Comparison of ENCODE assay signal across 8 cellular contexts in genomic region chr2:18178736-18179349, GRCh38.
DNase-seq lines count a peak whose midpoint lies in the region; ATAC-seq and TF ChIP-seq lines count a peak whose summit lies in the region.

No MANE protein-coding gene starts in this region.

- H2AFZ ChIP-seq in Karpas-422 (ENCODE audit: low read length), result no peak overlapping the region

- H3K27me3 Mint-ChIP-seq in endothelial cell (ENCODE audit: unreplicated experiment), result peaks cover 2% of the 10 kb centered on the region

- H4K20me1 ChIP-seq in Karpas-422 (ENCODE audit: insufficient read depth, low read depth, low read length), result no peaks in the 10 kb centered on the region

- peak; percentile 57 for ATAC-seq in mucosa of descending colon

- no peaks in the 10 kb centered on the region for H3K36me3 Mint-ChIP-seq in endothelial cell (ENCODE audit: low read depth, unreplicated experiment)

- H3K9me2 ChIP-seq in Karpas-422 (replicated peaks; ENCODE audit: insufficient read depth, low read length), result no peaks in the 10 kb centered on the region

- DNase-seq in AG04449 (ENCODE audit: low read depth, low spot score), result no peak
- peak; percentile 16 for DNase-seq in GM04503 (ENCODE audit: low read depth)
- DNase-seq in H7, result peak; percentile 27
- peak; percentile 90 for DNase-seq in Karpas-422
- DNase-seq in SIG-M5 treated with dmso at 0.1 percent for 504 hours (lab: John Stamatoyannopoulos, UW; ENCODE audit: unreplicated experiment), result peak; percentile 83
- peak; percentile 68 for DNase-seq in endothelial cell (ENCODE audit: low spot score)
- DNase-seq in mucosa of descending colon, result peak in 1 of 3 donors; percentile 61
- DNase-seq in NCI-H128 (lab: John Stamatoyannopoulos, UW; ENCODE audit: unreplicated experiment), result no peak

- H3K9me3 ChIP-seq in Karpas-422 (ENCODE audit: low read length) (no peaks in the 10 kb centered on the region), mucosa of descending colon (no peaks in the 10 kb centered on the region)

- POLR2A ChIA-PET in AG04449 (lab: Yijun Ruan, JAX), result no interaction called here

- H3K36me3 ChIP-seq in H7 (replicated peaks; ENCODE audit: control insufficient read depth, insufficient read depth, low read length) (no peaks in the 10 kb centered on the region), Karpas-422 (ENCODE audit: insufficient read depth, low read length) (no peaks in the 10 kb centered on the region), mucosa of descending colon (ENCODE audit: low read depth) (no peaks in the 10 kb centered on the region)

- no peak overlapping the region for H3K27ac Mint-ChIP-seq in endothelial cell (ENCODE audit: unreplicated experiment)

- H3K9ac ChIP-seq in Karpas-422 (ENCODE audit: low read length), result no peak overlapping the region

- CTCF ChIA-PET in AG04449 (lab: Yijun Ruan, JAX), result interaction anchor here (0.6 to 5.5 kb wide), 29 partner anchors 8 to 485 kb away, joined by 3 to 50 read pairs (median 3); no protein-coding TSS in a partner anchor

- H3K4me1 ChIP-seq in Karpas-422 (ENCODE audit: low read length) (no peaks in the 10 kb centered on the region), mucosa of descending colon (ENCODE audit: low read depth) (no peaks in the 10 kb centered on the region)

- peaks cover 7% of the 10 kb centered on the region for H3K4me1 Mint-ChIP-seq in endothelial cell (ENCODE audit: unreplicated experiment)

- H3K9me3 Mint-ChIP-seq in endothelial cell (ENCODE audit: unreplicated experiment), result no peaks in the 10 kb centered on the region

- no peak overlapping the region for H3K4me2 ChIP-seq in Karpas-422 (ENCODE audit: low read depth, low read length, poor library complexity, severe bottlenecking)

- no peak overlapping the region for H3K27ac ChIP-seq in Karpas-422 (ENCODE audit: low read length)

- no peak overlapping the region for H3K4me3 Mint-ChIP-seq in endothelial cell (ENCODE audit: unreplicated experiment)

- intact Hi-C loops in mucosa of descending colon (cut with DNase I, micrococcal nuclease), result loop anchor here in 1 of 2 donors (5.0 kb wide), 1 partner anchor 327 kb away; no protein-coding TSS in a partner anchor

- TF ChIP-seq CTCF in AG04449 (IDR thresholded peaks at IDR 0.05; ENCODE audit: insufficient read depth, low read length, missing control alignments), result peak; percentile 66
- TF ChIP-seq CTCF in endothelial cell (IDR thresholded peaks at IDR 0.05; ENCODE audit: unreplicated experiment), result peak; percentile 91
- TF ChIP-seq CTCF in mucosa of descending colon (IDR thresholded peaks at IDR 0.05), result peak; percentile 79

- no peaks in the 10 kb centered on the region for H3K79me2 ChIP-seq in Karpas-422 (ENCODE audit: low read length)

- H3K4me3 ChIP-seq in AG04449 (ENCODE audit: low read depth, low read length) (no peak overlapping the region), H7 (ENCODE audit: insufficient read depth, low read depth, low read length) (no peak overlapping the region), Karpas-422 (ENCODE audit: low read length) (no peak overlapping the region), mucosa of descending colon (no peak overlapping the region)

- H3K27me3 ChIP-seq in H7 (ENCODE audit: control insufficient read depth, insufficient read depth, low read length) (no peaks in the 10 kb centered on the region), Karpas-422 (ENCODE audit: low read length) (no peaks in the 10 kb centered on the region)

Comparison
In these comparisons a context has a peak if more than half of its experiments do, and no peak if none do; other contexts are left out.
1. DNase-seq: peak in GM04503 (single experiment), H7 (single experiment), Karpas-422 (single experiment), SIG-M5 treated with dmso at 0.1 percent for 504 hours (single experiment) and endothelial cell (single experiment); none in AG04449 (single experiment) and NCI-H128 (single experiment).
2. Peak in every context shown above with its lines, with median percentiles within 50 percentile points of each other: CTCF ChIP-seq.